Comparison of ENCODE assay signal across 19 cellular contexts in genomic region chr12:125091401-125091800, GRCh38. TPM values are rescaled to one million over a fixed set of nuclear protein-coding genes. Genes with fewer than 3 reads are reported as not detected.
DNase-seq lines count a peak whose midpoint lies in the region; ATAC-seq and TF ChIP-seq lines count a peak whose summit lies in the region.
"Had no signal": no experiment of that assay in that cellular context is flagged by ENCODE, and none has a peak within 500 bp of the region (broad histone marks: within the 10 kb centered on the region; RNA-seq: fewer than 3 reads in every experiment).

No MANE protein-coding gene starts in this region.

- H3K4me3 ChIP-seq in dorsolateral prefrontal cortex, result no peak overlapping the region
- H3K4me3 ChIP-seq: A549, HAP-1 had no signal

- DNase-seq in Ammon's horn (ENCODE audit: low spot score) (peak; percentile 17), dorsolateral prefrontal cortex (no peak), retina (peak; percentile 38), foreskin keratinocyte (no peak), HT-29 (ENCODE audit: low spot score) (no peak)
- DNase-seq: 8988T; ACHN; AML-193; C1 segment of cervical spinal cord; Calu3; CD4-positive, alpha-beta memory T cell; COR-L47; GF-D8; GOT3; HFFc6 had no signal

- no peak for ATAC-seq in foreskin keratinocyte
- no peak for ATAC-seq in GM19351 (IDR thresholded peaks at IDR 0.05; ENCODE audit: unreplicated experiment)

- TF ChIP-seq CTCF in dorsolateral prefrontal cortex (IDR thresholded peaks at IDR 0.05 in 54 of 56, conservative IDR thresholded peaks at IDR 0.05 in 2 of 56; ENCODE audit: low read depth in 1 of 56, partially characterized antibody in 56 of 56) (no peak), foreskin keratinocyte (conservative IDR thresholded peaks at IDR 0.05) (no peak)

- peaks cover 4% of the 10 kb centered on the region for H3K4me1 ChIP-seq in foreskin keratinocyte
- H3K4me1 ChIP-seq: HAP-1 had no signal

- no peaks in the 10 kb centered on the region for H3K27me3 ChIP-seq in dorsolateral prefrontal cortex
- no peaks in the 10 kb centered on the region for H3K27me3 ChIP-seq in foreskin keratinocyte

- intact Hi-C loops in dorsolateral prefrontal cortex (cut with DNase I), result loop anchor here in 1 of 2 donors (5.0 kb wide), 1 partner anchor 246 kb away; no protein-coding TSS in a partner anchor

- H3K27ac ChIP-seq in angular gyrus (ENCODE audit: low read depth, low read length), result peak overlapping the region; percentile 52
- H3K27ac ChIP-seq in dorsolateral prefrontal cortex, result peak overlapping the region in 31 of 59 donors; percentile 5 to 91 (median 69)
- no peak overlapping the region for H3K27ac ChIP-seq in foreskin keratinocyte

RNA-seq across cellular contexts. Expression of gene AACS, which starts 26.2 kb away (rescaled TPM):
- total RNA-seq in dorsolateral prefrontal cortex, result 100 to 1,000 TPM in 10 of 120 experiments, 10 to 100 TPM in 110; 33.4 to 125 (median 80.9) TPM
- total RNA-seq in foreskin keratinocyte, result 43.1 and 52.3 TPM in 2 replicates
- 35.6 and 40.5 TPM in 2 replicates for polyA plus RNA-seq in foreskin keratinocyte
- total RNA-seq in HT-29 (2014; rRNA removed; shearing (Covaris generic)), result 44.3 and 46.0 TPM in 2 replicates

Comparison
In these comparisons a context has a peak if more than half of its experiments do, and no peak if none do; other contexts are left out.
1. DNase-seq: peak in Ammon's horn (single experiment) and retina (single experiment); none in dorsolateral prefrontal cortex (0 of 10), foreskin keratinocyte (0 of 2) and HT-29 (single experiment).